ENCODE assay signal across 32 cellular contexts in genomic region chr11:57439786-57440185, GRCh38. TPM values are rescaled to one million over a fixed set of nuclear protein-coding genes. Genes with fewer than 3 reads are reported as not detected.
"Had no signal": no experiment of that assay in that cellular context is flagged by ENCODE, and none has a peak within 500 bp of the region (broad histone marks: within the 10 kb centered on the region; RNA-seq: fewer than 3 reads in every experiment).

No MANE protein-coding gene starts in this region.

- H3K27me3 ChIP-seq: ascending aorta, breast epithelium, esophagus muscularis mucosa, foreskin keratinocyte, gastrocnemius medialis had no signal

- H3K27ac ChIP-seq: ascending aorta, breast epithelium, esophagus muscularis mucosa, foreskin keratinocyte, gastrocnemius medialis, WERI-Rb-1 had no signal

- H3K9me3 ChIP-seq: ascending aorta, breast epithelium, esophagus muscularis mucosa, gastrocnemius medialis had no signal

- FAIRE-seq: colon had no signal

- H3K4me1 ChIP-seq: breast epithelium, foreskin keratinocyte, gastrocnemius medialis had no signal

- DNase-seq: activated B cell treated with CpG ODN at 0.5 μM for 24 hours; activated CD4-positive, alpha-beta T cell treated with anti-CD3 and anti-CD28 coated beads for 48 hours; activated CD4-positive, alpha-beta T cell treated with anti-CD3 and anti-CD28 coated beads, Interleukin-2, amount 50 U/mL, for 1 hour; activated CD4-positive, alpha-beta T cell treated with anti-CD3 and anti-CD28 coated beads, Interleukin-2, amount 50 U/mL, for 48 hours; activated CD8-positive, alpha-beta memory T cell treated with anti-CD3 and anti-CD28 coated beads for 24 hours; activated CD8-positive, alpha-beta T cell treated with anti-CD3 and anti-CD28 coated beads for 36 hours; activated gamma-delta T cell; activated naive CD4-positive, alpha-beta T cell; activated naive CD4-positive, alpha-beta T cell treated with anti-CD3 and anti-CD28 coated beads, Interleukin-2, amount 10 ng/mL, durations not matched to agents 7 days and 5 days; activated naive CD8-positive, alpha-beta T cell treated with anti-CD3 and anti-CD28 coated beads, Interleukin-2, amount 10 ng/mL, durations not matched to agents 7 days and 5 days; activated T-cell treated with anti-CD3 and anti-CD28 coated beads, Interleukin-2, amount 50 U/mL, for 4 hours; caudate nucleus; cortex of kidney; dermis blood vessel endothelial cell; effector CD4-positive, alpha-beta T cell; effector memory CD8-positive, alpha-beta T cell; erythroblast; foreskin keratinocyte; gastrocnemius medialis; glutamatergic neuron; T-helper 1 cell; T-helper 17 cell; T1000; WERI-Rb-1 had no signal

- ATAC-seq: activated CD4-positive, CD25-positive, alpha-beta regulatory T cell treated with anti-CD3 and anti-CD28 coated beads, Interleukin-2, amount 50 U/mL, for 24 hours; activated CD8-positive, alpha-beta T cell treated with anti-CD3 and anti-CD28 coated beads for 36 hours; activated naive CD4-positive, alpha-beta T cell treated with anti-CD3 and anti-CD28 coated beads, Interleukin-2, amount 50 U/mL, for 72 hours; activated T-cell treated with anti-CD3 and anti-CD28 coated beads, Interleukin-2, amount 50 U/mL, for 4 hours; activated T-helper 17 cell treated with anti-CD3 and anti-CD28 coated beads, Interleukin-2, amount 50 U/mL, for 72 hours; effector memory CD8-positive, alpha-beta T cell; foreskin keratinocyte; gastrocnemius medialis; T-helper 17 cell had no signal

- H3K4me3 ChIP-seq: ascending aorta, breast epithelium, esophagus muscularis mucosa, gastrocnemius medialis had no signal

- H3K36me3 ChIP-seq: ascending aorta, breast epithelium, esophagus muscularis mucosa, gastrocnemius medialis, WERI-Rb-1 had no signal

RNA-seq across cellular contexts. Expression of gene PRG2, which starts 49.3 kb away (rescaled TPM):
- total RNA-seq: ascending aorta, chondrocyte, dermis blood vessel endothelial cell, foreskin keratinocyte, gastrocnemius medialis had no signal
- polyA plus RNA-seq: foreskin keratinocyte had no signal

RNA-seq across cellular contexts. Expression of gene PRG3, which starts 58.8 kb away (rescaled TPM):
- total RNA-seq: activated B cell treated with CpG ODN at 0.5 μM for 24 hours; activated CD8-positive, alpha-beta T cell treated with anti-CD3 and anti-CD28 coated beads for 36 hours; activated naive CD4-positive, alpha-beta T cell treated with anti-CD3 and anti-CD28 coated beads, Interleukin-2, amount 50 U/mL, for 72 hours; activated naive CD8-positive, alpha-beta T cell treated with anti-CD3 and anti-CD28 coated beads, Interleukin-2, amount 10 ng/mL, durations not matched to agents 7 days and 5 days; activated T-cell treated with anti-CD3 and anti-CD28 coated beads, Interleukin-2, amount 50 U/mL, for 4 hours; activated T-helper 17 cell treated with anti-CD3 and anti-CD28 coated beads, Interleukin-2, amount 50 U/mL, for 72 hours; ascending aorta; breast epithelium; chondrocyte; dermis blood vessel endothelial cell; esophagus muscularis mucosa; foreskin keratinocyte; gastrocnemius medialis; T-helper 17 cell had no signal
- polyA plus RNA-seq: foreskin keratinocyte had no signal
